8 cellular contexts compared by ENCODE assay signal in genomic region chr1:18901147-18901951, GRCh38. TPM values are rescaled to one million over a fixed set of nuclear protein-coding genes. Genes with fewer than 3 reads are reported as not detected.
DNase-seq lines count a peak whose midpoint lies in the region; ATAC-seq, FAIRE-seq and TF ChIP-seq lines count a peak whose summit lies in the region.

No MANE protein-coding gene starts in this region.

- 20 to 51% methylated on average over 1 to 9 of the region's 9 CpGs for WGBS in transverse colon (ENCODE audit: low coverage in 1 of 2), 2 donors

- H3K27me3 Mint-ChIP-seq in activated T-cell treated with anti-CD3 and anti-CD28 coated beads, Interleukin-2, amount 50 U/mL, for 24 hours = no peaks in the 10 kb centered on the region

- H3K36me3 Mint-ChIP-seq in activated T-cell treated with anti-CD3 and anti-CD28 coated beads, Interleukin-2, amount 50 U/mL, for 24 hours (ENCODE audit: low read depth) = peaks cover 17% of the 10 kb centered on the region

- ATAC-seq in HG03108 (IDR thresholded peaks at IDR 0.05; ENCODE audit: unreplicated experiment) = no peak

- peak overlapping the region in 1 of 4 donors; percentile 92 for H3K27ac ChIP-seq in transverse colon

- H3K9me3 ChIP-seq in adipocyte (ENCODE audit: control insufficient read depth, low read length) = no peaks in the 10 kb centered on the region
- no peaks in the 10 kb centered on the region for H3K9me3 ChIP-seq in transverse colon

- peak overlapping the region; percentile 96 for H3K4me3 ChIP-seq in adipocyte (ENCODE audit: low read length)
- H3K4me3 ChIP-seq in transverse colon = peak overlapping the region in 3 of 4 donors; percentile 63 to 86 (median 68)

- TF ChIP-seq CTCF in transverse colon (IDR thresholded peaks at IDR 0.05) = no peak

- in situ Hi-C loops in transverse colon (cut with MboI; ENCODE audit: low pct_ligation_motif_present in 1 of 4, low pct_unique_long_range_greater_than_20kb in 1 of 4, low sequenced_read_pairs in 3 of 4) = loop anchor here (10.0 to 25.0 kb wide), 2 partner anchors 193 to 336 kb away; no protein-coding TSS in a partner anchor

- no peaks in the 10 kb centered on the region for H3K9me3 Mint-ChIP-seq in activated T-cell treated with anti-CD3 and anti-CD28 coated beads, Interleukin-2, amount 50 U/mL, for 24 hours

- H3K27ac Mint-ChIP-seq in activated T-cell treated with anti-CD3 and anti-CD28 coated beads, Interleukin-2, amount 50 U/mL, for 24 hours = peak overlapping the region; percentile 92

- peak overlapping the region; percentile 91 for H3K4me3 Mint-ChIP-seq in activated T-cell treated with anti-CD3 and anti-CD28 coated beads, Interleukin-2, amount 50 U/mL, for 24 hours

- H3K4me1 Mint-ChIP-seq in activated T-cell treated with anti-CD3 and anti-CD28 coated beads, Interleukin-2, amount 50 U/mL, for 24 hours (ENCODE audit: low read depth) = peaks cover 39% of the 10 kb centered on the region

- intact Hi-C loops in transverse colon (cut with DNase I; ENCODE audit: low total_unique reads) = no loop called here

- no peaks in the 10 kb centered on the region for H3K36me3 ChIP-seq in adipocyte (ENCODE audit: control insufficient read depth, insufficient read depth, low read length, severe bottlenecking)
- no peaks in the 10 kb centered on the region for H3K36me3 ChIP-seq in transverse colon

- H3K9ac ChIP-seq in adipocyte (ENCODE audit: low read length) = peak overlapping the region; percentile 93

- TF ChIP-seq POLR2A in transverse colon (IDR thresholded peaks at IDR 0.05) (no peak), GM12891 (IDR thresholded peaks at IDR 0.05; ENCODE audit: low read depth, low read length) (no peak)

- H3K27me3 ChIP-seq in adipocyte (replicated peaks; ENCODE audit: control insufficient read depth, insufficient read depth, low read length) (no peaks in the 10 kb centered on the region), transverse colon (no peaks in the 10 kb centered on the region)

- DNase-seq in activated T-cell treated with anti-CD3 and anti-CD28 coated beads, Interleukin-2, amount 50 U/mL, for 24 hours = no peak
- no peak for DNase-seq in activated T-cell treated with anti-CD3 and anti-CD28 coated beads, Interleukin-2, amount 50 U/mL, for 1 hour
- peak; percentile 31 for DNase-seq in adipocyte (ENCODE audit: low read depth)
- DNase-seq in kidney tubule cell (ENCODE audit: low spot score) = peak; percentile 47
- no peak for DNase-seq in transverse colon
- DNase-seq in GM12891 (ENCODE audit: insufficient read length, low spot score) = no peak
- no peak for DNase-seq in NCI-H82 treated with DMSO at 0.1 percent for 48 hours (lab: John Stamatoyannopoulos, UW; ENCODE audit: unreplicated experiment)

- TF ChIP-seq EP300 in transverse colon (IDR thresholded peaks at IDR 0.05; ENCODE audit: low read depth) = no peak

- peaks cover 25% of the 10 kb centered on the region for H3K4me1 ChIP-seq in adipocyte (ENCODE audit: control insufficient read depth, insufficient read depth, low read length)
- peaks cover 6 to 19% (median 14%) of the 10 kb centered on the region in 4 donors for H3K4me1 ChIP-seq in transverse colon

- no peak for FAIRE-seq in GM12891 (lab: Jason Lieb, UNC)

TF ChIP-seq in GM12891, 5 proteins besides CTCF, POLR2A, EP300 and RAD21:
- TF ChIP-seq POLR2AphosphoS5 (IDR thresholded peaks at IDR 0.05; ENCODE audit: low read depth, low read length) (no peak), SPI1 (IDR thresholded peaks at IDR 0.05; ENCODE audit: low read depth, low read length) (no peak), PAX5 (IDR thresholded peaks at IDR 0.05; ENCODE audit: insufficient read depth, low read length, severe bottlenecking) (no peak), POU2F2 (IDR thresholded peaks at IDR 0.05; ENCODE audit: low read depth, low read length) (no peak), TAF1 (IDR thresholded peaks at IDR 0.05; ENCODE audit: low read depth, low read length) (no peak)
TF ChIP-seq in GM12891: peak in this region for 0.

RNA-seq across cellular contexts. Expression of gene ALDH4A1, which starts 1.0 kb away (rescaled TPM):
- total RNA-seq in transverse colon = 1 to 10 TPM; 3.8 to 6.0 (median 4.8) TPM
- 8.5 TPM for polyA plus RNA-seq in GM12891 (2012; ENCODE audit: low read depth, missing spikeins)

RNA-seq across cellular contexts. Expression of gene TAS1R2, which starts 41.9 kb away (rescaled TPM):
- not detected for total RNA-seq in transverse colon
- not detected for polyA plus RNA-seq in GM12891 (2012; ENCODE audit: low read depth, missing spikeins)

RNA-seq across cellular contexts. Expression of gene IFFO2, which starts 55.1 kb away (rescaled TPM):
- 100 to 1,000 TPM in 1 of 4 donors, 10 to 100 TPM in 2, 1 to 10 TPM in 1; 5.0 to 145 (median 13.6) TPM for total RNA-seq in transverse colon
- polyA plus RNA-seq in GM12891 (2012; ENCODE audit: low read depth, missing spikeins) = 8.1 TPM

Comparison
In these comparisons a context has a peak if more than half of its experiments do, and no peak if none do; other contexts are left out.
1. DNase-seq: peak in adipocyte (single experiment) and kidney tubule cell (single experiment); none in activated T-cell treated with anti-CD3 and anti-CD28 coated beads, Interleukin-2, amount 50 U/mL, for 24 hours (single experiment), activated T-cell treated with anti-CD3 and anti-CD28 coated beads, Interleukin-2, amount 50 U/mL, for 1 hour (single experiment), transverse colon (single experiment), GM12891 (single experiment) and NCI-H82 treated with DMSO at 0.1 percent for 48 hours (single experiment).